ENCODE assay signal across 18 cellular contexts in the genomic region with DNA sequence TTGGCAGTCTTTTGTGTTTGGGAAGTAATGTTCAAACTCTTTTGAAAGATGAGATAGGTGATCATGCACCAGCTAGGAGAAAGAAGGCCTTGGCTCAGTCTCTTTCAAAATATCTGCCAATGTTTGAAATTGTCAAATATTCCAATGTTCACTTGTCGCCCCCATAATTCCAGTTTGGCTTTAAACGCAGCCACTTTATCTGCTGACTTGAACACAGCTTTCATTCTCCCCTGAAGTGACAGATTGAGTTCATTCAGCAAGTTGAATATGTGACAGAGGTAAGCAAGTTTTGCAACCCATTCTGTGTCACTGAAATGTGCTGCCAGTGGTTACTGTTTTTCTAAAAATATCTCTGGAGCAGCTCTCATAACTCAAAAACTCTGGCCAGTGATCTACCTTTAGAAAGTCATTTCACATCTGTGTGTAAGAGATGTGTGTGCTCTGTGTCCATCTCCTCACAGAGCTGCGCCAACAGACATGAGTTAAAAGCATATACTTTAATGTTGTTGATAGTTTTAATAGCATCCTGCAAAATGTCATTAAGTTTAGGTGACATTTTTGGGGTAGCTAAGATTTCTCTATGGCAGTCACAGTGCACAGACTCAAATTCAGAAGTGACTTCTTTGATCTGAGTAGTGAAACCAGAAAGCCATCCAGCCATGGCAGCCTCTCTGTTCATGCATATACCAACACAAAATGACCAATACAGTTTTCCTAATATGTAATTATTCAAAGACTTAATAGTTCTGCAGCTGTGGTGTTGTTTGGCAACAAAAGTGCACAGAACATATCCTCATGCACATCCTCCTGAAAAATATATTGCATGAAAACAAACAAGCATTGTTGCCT.
DNase-seq lines count a peak whose midpoint lies in the region; ATAC-seq and TF ChIP-seq lines count a peak whose summit lies in the region.
"Had no signal": no experiment of that assay in that cellular context is flagged by ENCODE, and none has a peak within 500 bp of the region (broad histone marks: within the 10 kb centered on the region; RNA-seq: fewer than 3 reads in every experiment).

No MANE protein-coding gene starts in this region.

- no peak overlapping the region for H3K27ac Mint-ChIP-seq in chondrocyte (ENCODE audit: unreplicated experiment)
- H3K27ac Mint-ChIP-seq: CD4-positive, CD25-positive, alpha-beta regulatory T cell; HFFc6; memory B cell had no signal

- H3K4me1 Mint-ChIP-seq in chondrocyte (ENCODE audit: low read depth), result no peaks in the 10 kb centered on the region
- H3K4me1 Mint-ChIP-seq: CD4-positive, CD25-positive, alpha-beta regulatory T cell; memory B cell had no signal

- no peak overlapping the region for H3K4me3 Mint-ChIP-seq in chondrocyte (ENCODE audit: unreplicated experiment)
- H3K4me3 Mint-ChIP-seq: CD4-positive, CD25-positive, alpha-beta regulatory T cell; HFFc6; memory B cell; neural crest cell had no signal

- H3K27me3 Mint-ChIP-seq in chondrocyte (ENCODE audit: low read depth), result no peaks in the 10 kb centered on the region
- H3K27me3 Mint-ChIP-seq: CD4-positive, CD25-positive, alpha-beta regulatory T cell; memory B cell had no signal

- no peak for TF ChIP-seq CTCF in chondrocyte (IDR thresholded peaks at IDR 0.05)

- no peak for DNase-seq in NCI-H2227 (lab: John Stamatoyannopoulos, UW; ENCODE audit: unreplicated experiment)
- no peak for DNase-seq in chondrocyte (ENCODE audit: low spot score)
- DNase-seq in NCI-H146 treated with DMSO at 0.1 percent for 48 hours (lab: John Stamatoyannopoulos, UW; ENCODE audit: unreplicated experiment), result no peak
- DNase-seq in NCI-H82 treated with DMSO at 0.1 percent for 48 hours (lab: John Stamatoyannopoulos, UW; ENCODE audit: unreplicated experiment), result no peak
- DNase-seq: activated gamma-delta T cell treated with Interleukin-2 at 50 U/mL for 16 hours; aorta; CD4-positive, CD25-positive, alpha-beta regulatory T cell; HFFc6; NCI-H2081; NCI-H526 treated with DMSO at 0.1 percent for 48 hours; SW 1271 had no signal

- H3K36me3 Mint-ChIP-seq in chondrocyte (ENCODE audit: low read depth), result no peaks in the 10 kb centered on the region
- H3K36me3 Mint-ChIP-seq: CD4-positive, CD25-positive, alpha-beta regulatory T cell; memory B cell had no signal

- ATAC-seq in GM18498 (IDR thresholded peaks at IDR 0.05; ENCODE audit: unreplicated experiment) (peak; percentile 62), GM21390 (IDR thresholded peaks at IDR 0.05; ENCODE audit: unreplicated experiment) (peak; percentile 66), HG02884 (IDR thresholded peaks at IDR 0.05; ENCODE audit: unreplicated experiment) (peak; percentile 62), HG03442 (IDR thresholded peaks at IDR 0.05; ENCODE audit: unreplicated experiment) (peak; percentile 76)
- ATAC-seq: A549 had no signal

- H3K9me3 Mint-ChIP-seq in chondrocyte (ENCODE audit: low read depth), result peaks cover 20% of the 10 kb centered on the region
